ENCODE assay signal across 12 cellular contexts in genomic region chr10:95837783-95838182, GRCh38.
DNase-seq lines count a peak whose midpoint lies in the region; ATAC-seq and TF ChIP-seq lines count a peak whose summit lies in the region.
"Had no signal": no experiment of that assay in that cellular context is flagged by ENCODE, and none has a peak within 500 bp of the region (broad histone marks: within the 10 kb centered on the region; RNA-seq: fewer than 3 reads in every experiment).

No MANE protein-coding gene starts in this region.

- H3K4me1 ChIP-seq in DOHH2 (ENCODE audit: control insufficient read depth, low read length) (peaks cover 76% of the 10 kb centered on the region), Karpas-422 (ENCODE audit: low read length) (peaks cover 21% of the 10 kb centered on the region)

- no peak for TF ChIP-seq CTCF in DOHH2 (IDR thresholded peaks at IDR 0.05; ENCODE audit: low read depth, low read length, poor library complexity, severe bottlenecking)

- H2AFZ ChIP-seq in Karpas-422 (ENCODE audit: low read length): no peak overlapping the region
- H2AFZ ChIP-seq: GM23248 had no signal

- H3K4me3 ChIP-seq in DOHH2 (ENCODE audit: low read length) (peak overlapping the region; percentile 66), Karpas-422 (ENCODE audit: low read length) (no peak overlapping the region)
- H3K4me3 ChIP-seq: GM23248, pancreas had no signal

- H3K27me3 ChIP-seq in DOHH2 (ENCODE audit: control insufficient read depth, low read length) (no peaks in the 10 kb centered on the region), Karpas-422 (ENCODE audit: low read length) (no peaks in the 10 kb centered on the region)
- H3K27me3 ChIP-seq: pancreas had no signal

- H3K9ac ChIP-seq in Karpas-422 (ENCODE audit: low read length): no peak overlapping the region
- H3K9ac ChIP-seq: GM23248 had no signal

- H3K27ac ChIP-seq in DOHH2 (ENCODE audit: low read depth, low read length): peak overlapping the region; percentile 89
- H3K27ac ChIP-seq in Karpas-422 (ENCODE audit: low read length): no peak overlapping the region
- H3K27ac ChIP-seq: GM23248, pancreas had no signal

- ATAC-seq in GM21423 (IDR thresholded peaks at IDR 0.05; ENCODE audit: unreplicated experiment) (peak; percentile 40), left lobe of liver (peak; percentile 14), HG03457 (IDR thresholded peaks at IDR 0.05; ENCODE audit: unreplicated experiment) (no peak), GM18873 (IDR thresholded peaks at IDR 0.05; ENCODE audit: low FRiP score, unreplicated experiment) (no peak)

- H3K9me3 ChIP-seq in DOHH2 (ENCODE audit: control insufficient read depth, insufficient read depth, low read length) (no peaks in the 10 kb centered on the region), Karpas-422 (ENCODE audit: low read length) (no peaks in the 10 kb centered on the region)
- H3K9me3 ChIP-seq: pancreas had no signal

- peaks cover 16% of the 10 kb centered on the region for H3F3A ChIP-seq in DOHH2 (ENCODE audit: control insufficient read depth, insufficient read depth)

- H3K79me2 ChIP-seq in DOHH2 (ENCODE audit: control insufficient read depth, low read length) (no peaks in the 10 kb centered on the region), Karpas-422 (ENCODE audit: low read length) (no peaks in the 10 kb centered on the region)

- H4K20me1 ChIP-seq in DOHH2 (ENCODE audit: control insufficient read depth, insufficient read depth, low read depth, low read length): no peaks in the 10 kb centered on the region
- H4K20me1 ChIP-seq in Karpas-422 (ENCODE audit: insufficient read depth, low read depth, low read length): no peaks in the 10 kb centered on the region

- H3K36me3 ChIP-seq in DOHH2 (ENCODE audit: control insufficient read depth, low read length) (peaks cover 12% of the 10 kb centered on the region), Karpas-422 (ENCODE audit: insufficient read depth, low read length) (no peaks in the 10 kb centered on the region)
- H3K36me3 ChIP-seq: pancreas had no signal

- H3K9me2 ChIP-seq in DOHH2 (replicated peaks; ENCODE audit: control insufficient read depth, low read length) (no peaks in the 10 kb centered on the region), Karpas-422 (replicated peaks; ENCODE audit: insufficient read depth, low read length) (no peaks in the 10 kb centered on the region)

- H3K4me2 ChIP-seq in DOHH2 (ENCODE audit: low read length): peak overlapping the region; percentile 85
- no peak overlapping the region for H3K4me2 ChIP-seq in Karpas-422 (ENCODE audit: low read depth, low read length, poor library complexity, severe bottlenecking)

- DNase-seq in Karpas-422: peak; percentile 59
- DNase-seq in left lobe of liver (ENCODE audit: low spot score): no peak
- no peak for DNase-seq in amniotic stem cell (lab: John Stamatoyannopoulos, UW)
- no peak for DNase-seq in kidney tubule cell (ENCODE audit: low spot score)
- DNase-seq: GM23248; NCI-H2029; stimulated activated CD8-positive, alpha-beta memory T cell treated with anti-CD3 and anti-CD28 coated beads, Interleukin-4, amount 100 ng/mL, for 48 hours had no signal

Comparison
In these comparisons a context has a peak if more than half of its experiments do, and no peak if none do; other contexts are left out.
1. ATAC-seq: peak in GM21423 (single experiment) and left lobe of liver (single experiment); none in HG03457 (single experiment) and GM18873 (single experiment).